In the genomic region with DNA sequence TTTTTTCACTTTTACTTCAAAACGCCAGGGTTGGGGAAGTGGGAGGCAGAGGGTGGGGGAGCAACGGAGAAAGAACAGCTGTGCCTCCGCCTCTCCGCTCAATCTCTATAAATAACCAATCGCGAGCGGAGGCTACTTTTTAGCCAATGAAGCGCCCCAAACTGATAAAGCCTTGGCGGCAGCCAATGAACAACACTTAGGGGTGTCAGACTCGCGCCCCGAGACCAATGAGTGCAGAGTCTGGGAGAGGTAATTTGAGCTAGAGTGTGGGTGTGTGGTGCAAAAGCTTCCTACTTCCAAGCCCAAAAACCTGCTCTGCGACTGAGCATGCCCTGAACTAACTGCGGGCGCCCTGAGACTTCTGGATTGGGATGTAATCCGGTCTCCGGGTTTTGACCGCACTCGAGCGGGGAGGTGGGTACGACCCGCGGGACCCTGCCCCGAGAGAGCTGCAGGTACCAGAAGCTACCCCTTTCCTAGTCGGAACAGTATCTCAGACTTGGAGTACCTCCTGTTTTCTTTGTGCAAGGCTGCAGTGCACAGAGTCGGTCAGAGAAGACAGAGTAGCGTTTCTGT, we compare ENCODE assay signal across 8 cellular contexts. TPM values are rescaled to one million over a fixed set of nuclear protein-coding genes. Genes with fewer than 3 reads are reported as not detected.
A peak's percentile ranks its signal among the peaks of the same experiment; 100 is the strongest.
DNase-seq lines count a peak whose midpoint lies in the region; ATAC-seq and TF ChIP-seq lines count a peak whose summit lies in the region.

No MANE protein-coding gene starts in this region.

- H3K27me3 ChIP-seq in Peyer's patch: no peaks in the 10 kb centered on the region
- no peaks in the 10 kb centered on the region for H3K27me3 ChIP-seq in fibroblast of lung (ENCODE audit: control insufficient read depth, insufficient read depth, low read length)

- TF ChIP-seq CTCF in Peyer's patch (IDR thresholded peaks at IDR 0.05): no peak
- TF ChIP-seq CTCF in fibroblast of lung (conservative IDR thresholded peaks at IDR 0.05 in 1 of 2, IDR thresholded peaks at IDR 0.05 in 1 of 2; ENCODE audit: low read depth in 1 of 2, low read length in 2 of 2): no peak

- H3K9me3 ChIP-seq in Peyer's patch (no peaks in the 10 kb centered on the region), fibroblast of lung (ENCODE audit: control insufficient read depth, insufficient read depth, low read depth, low read length) (no peaks in the 10 kb centered on the region)

- H3K27ac ChIP-seq in Peyer's patch: peak overlapping the region; percentile 90 to 96 (median 94)
- peak overlapping the region; percentile 85 for H3K27ac ChIP-seq in fibroblast of lung (ENCODE audit: insufficient read depth, low read length)

- H2AFZ ChIP-seq in fibroblast of lung (ENCODE audit: low read length): peak overlapping the region; percentile 74

- H3K4me1 Mint-ChIP-seq in IgD-negative memory B cell (peaks cover 32 to 39% (median 32%) of the 10 kb centered on the region in 3 donors), naive B cell (peaks cover 39 to 49% (median 43%) of the 10 kb centered on the region in 3 donors)
- H3K4me1 Mint-ChIP-seq in stimulated activated memory B cell treated with anti-CD40 and anti-IgM and Interleukin-4, amounts not matched to agents 10 μg/mL and 1 μg/mL and 100 μg/mL, for 72 hours: peaks cover 44% of the 10 kb centered on the region

- peaks cover 0 to 43% (median 0%) of the 10 kb centered on the region in 4 donors for H3K4me1 ChIP-seq in Peyer's patch
- H3K4me1 ChIP-seq in fibroblast of lung (ENCODE audit: control insufficient read depth, extremely low read depth, insufficient read depth, low read length): peaks cover 1% of the 10 kb centered on the region

- H3K9me3 Mint-ChIP-seq in IgD-negative memory B cell (no peaks in the 10 kb centered on the region), naive B cell (peaks cover 0 to 2% (median 0%) of the 10 kb centered on the region in 7 donors)
- no peaks in the 10 kb centered on the region for H3K9me3 Mint-ChIP-seq in stimulated activated memory B cell treated with anti-CD40 and anti-IgM and Interleukin-4, amounts not matched to agents 10 μg/mL and 1 μg/mL and 100 μg/mL, for 72 hours

- H3K4me3 ChIP-seq in Peyer's patch (peak overlapping the region; percentile 85 to 95 (median 90)), fibroblast of lung (replicated peaks in 1 of 4; ENCODE audit: control extremely low read depth in 1 of 4, insufficient read depth in 1 of 4, low read depth in 3 of 4, low read length in 4 of 4) (peak overlapping the region; percentile 57 to 97 (median 86))

- H3K36me3 Mint-ChIP-seq in IgD-negative memory B cell (no peaks in the 10 kb centered on the region), naive B cell (no peaks in the 10 kb centered on the region)
- H3K36me3 Mint-ChIP-seq in stimulated activated memory B cell treated with anti-CD40 and anti-IgM and Interleukin-4, amounts not matched to agents 10 μg/mL and 1 μg/mL and 100 μg/mL, for 72 hours: peaks cover 6% of the 10 kb centered on the region

- TF ChIP-seq POLR2A in Peyer's patch (IDR thresholded peaks at IDR 0.05): peak; percentile 26 to 52

- ATAC-seq in GM21576 (IDR thresholded peaks at IDR 0.05; ENCODE audit: unreplicated experiment): peak; percentile 77
- ATAC-seq in naive B cell (ENCODE audit: low read depth in 2 of 2): peak; percentile 76 to 79
- ATAC-seq in stimulated activated memory B cell treated with anti-CD40 and anti-IgM and Interleukin-4, amounts not matched to agents 10 μg/mL and 1 μg/mL and 100 μg/mL, for 72 hours: peak; percentile 92

- H3K4me3 Mint-ChIP-seq in IgD-negative memory B cell (peak overlapping the region; percentile 95 to 100 (median 100)), naive B cell (peak overlapping the region; percentile 96 to 100 (median 100))
- H3K4me3 Mint-ChIP-seq in stimulated activated memory B cell treated with anti-CD40 and anti-IgM and Interleukin-4, amounts not matched to agents 10 μg/mL and 1 μg/mL and 100 μg/mL, for 72 hours: peak overlapping the region; percentile 99

- DNase-seq in DMS153 (lab: John Stamatoyannopoulos, UW) (peak; percentile 99), Peyer's patch (peak; percentile 84 to 97 (median 96)), fibroblast of lung (ENCODE audit: low read depth in 2 of 2) (peak; percentile 100), naive B cell (peak; percentile 91)
- peak; percentile 72 to 81 for DNase-seq in activated T-helper 1 cell treated with anti-CD3 and anti-CD28 coated beads, Interleukin-2, amount 50 U/mL, for 16 hours (ENCODE audit: low read depth in 1 of 2, low spot score in 1 of 2)

- H3K27me3 Mint-ChIP-seq in IgD-negative memory B cell (no peaks in the 10 kb centered on the region), naive B cell (no peaks in the 10 kb centered on the region)
- no peaks in the 10 kb centered on the region for H3K27me3 Mint-ChIP-seq in stimulated activated memory B cell treated with anti-CD40 and anti-IgM and Interleukin-4, amounts not matched to agents 10 μg/mL and 1 μg/mL and 100 μg/mL, for 72 hours

- H3K9ac ChIP-seq in fibroblast of lung (ENCODE audit: insufficient read depth, low read length): peak overlapping the region; percentile 60

- H4K20me1 ChIP-seq in fibroblast of lung (ENCODE audit: control insufficient read depth, extremely low read depth, insufficient read depth, low read length): no peaks in the 10 kb centered on the region

- H3K4me2 ChIP-seq in fibroblast of lung (ENCODE audit: extremely low read depth, insufficient read depth, low read length): peak overlapping the region; percentile 86

- H3K79me2 ChIP-seq in fibroblast of lung (ENCODE audit: control insufficient read depth, insufficient read depth, low read length): peaks cover 42% of the 10 kb centered on the region

- H3K27ac Mint-ChIP-seq in IgD-negative memory B cell (peak overlapping the region; percentile 94 to 98 (median 97)), naive B cell (peak overlapping the region; percentile 96 to 99 (median 98))
- peak overlapping the region; percentile 94 for H3K27ac Mint-ChIP-seq in stimulated activated memory B cell treated with anti-CD40 and anti-IgM and Interleukin-4, amounts not matched to agents 10 μg/mL and 1 μg/mL and 100 μg/mL, for 72 hours

- H3K36me3 ChIP-seq in Peyer's patch (no peaks in the 10 kb centered on the region), fibroblast of lung (ENCODE audit: control insufficient read depth, insufficient read depth, low read length) (no peaks in the 10 kb centered on the region)

RNA-seq across cellular contexts. Expression of a gene that starts 0.8 kb away (rescaled TPM):
- 9.8 TPM for polyA plus RNA-seq in IgD-negative memory B cell
- total RNA-seq in Peyer's patch: 10 to 100 TPM in 2 of 4 donors, 1 to 10 TPM in 2; 5.0 to 12.7 (median 10.1) TPM
- total RNA-seq in fibroblast of lung: 24.4 and 27.1 TPM in 2 replicates
- 8.7 and 10.5 TPM in 2 replicates for polyA plus RNA-seq in fibroblast of lung
- polyA plus RNA-seq in fibroblast of lung (2012): 10.1 and 13.5 TPM in 2 replicates
- polyA minus RNA-seq in fibroblast of lung (ENCODE audit: low replicate concordance): 6.4 and 7.7 TPM in 2 replicates
- 1 to 10 TPM; 5.4 to 9.3 (median 7.5) TPM for polyA plus RNA-seq in naive B cell (ENCODE audit: low read depth in 6 of 6)

Comparison
In these comparisons a context has a peak if more than half of its experiments do, and no peak if none do; other contexts are left out.
1. Peak in every context shown above with its lines: DNase-seq, ATAC-seq, H3K4me3 ChIP-seq and H3K27ac ChIP-seq.